ENCODE assay signal across 8 cellular contexts in the genomic region with DNA sequence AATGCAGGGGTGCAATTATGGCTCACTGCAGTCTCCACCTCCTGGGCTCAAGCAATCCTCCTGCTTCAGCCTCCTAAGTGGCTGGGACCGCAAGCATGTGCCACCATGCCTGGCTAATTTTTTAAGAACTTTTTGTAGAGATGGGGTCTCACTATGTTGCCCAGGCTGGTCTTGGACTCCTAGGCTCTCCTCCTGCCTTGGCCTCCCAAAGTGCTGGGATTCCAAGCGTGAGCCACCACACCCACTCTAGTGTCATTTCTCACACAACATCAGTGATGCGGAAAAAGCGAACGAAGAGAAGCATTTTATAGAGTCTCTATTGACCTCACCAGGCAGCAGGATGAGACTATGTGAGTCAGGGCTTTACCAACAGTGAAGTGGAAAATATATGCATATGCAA.
"Had no signal": no experiment of that assay in that cellular context is flagged by ENCODE, and none has a peak within 500 bp of the region (broad histone marks: within the 10 kb centered on the region; RNA-seq: fewer than 3 reads in every experiment).

No MANE protein-coding gene starts in this region.

- DNase-seq: GM23248, GOT3, H7, KG1 had no signal

- H3K9me3 Mint-ChIP-seq: IgD-negative memory B cell had no signal

- FAIRE-seq: HTR-8/SVneo had no signal

- H3K9me3 ChIP-seq: HAP-1 had no signal

- H3K4me1 ChIP-seq: HAP-1 had no signal

- H3K36me3 Mint-ChIP-seq: IgD-negative memory B cell had no signal

- H3K27ac ChIP-seq: GM23248 had no signal

- H3K4me3 Mint-ChIP-seq: IgD-negative memory B cell had no signal

- ATAC-seq: HCT116 had no signal

- H3K4me3 ChIP-seq: GM23248, HAP-1 had no signal

- H3K36me3 ChIP-seq: HAP-1 had no signal

- H3K27ac Mint-ChIP-seq: IgD-negative memory B cell had no signal

- H2AFZ ChIP-seq: GM23248 had no signal

- H3K9ac ChIP-seq: GM23248 had no signal
